ENCODE assay signal across 19 cellular contexts in genomic region chr2:69465513-69466456, GRCh38. TPM values are rescaled to one million over a fixed set of nuclear protein-coding genes. Genes with fewer than 3 reads are reported as not detected.
DNase-seq lines count a peak whose midpoint lies in the region; ATAC-seq, FAIRE-seq and TF ChIP-seq lines count a peak whose summit lies in the region.
"Had no signal": no experiment of that assay in that cellular context is flagged by ENCODE, and none has a peak within 500 bp of the region (broad histone marks: within the 10 kb centered on the region; RNA-seq: fewer than 3 reads in every experiment).

No MANE protein-coding gene starts in this region.

- no peak overlapping the region for H3K27ac Mint-ChIP-seq in MCF 10A (ENCODE audit: low read depth, unreplicated experiment)
- no peak overlapping the region for H3K27ac Mint-ChIP-seq in activated T-helper 1 cell treated with anti-CD3 and anti-CD28 coated beads, Interleukin-12 subunit alpha, Interleukin-12 subunit beta, Interleukin-2, Interleukin-4 antibody, amounts not matched to agents 30 ng/mL and 10 ng/mL and 1 ng/mL, durations not matched to agents 14 hours and 24 hours and 36 hours

- H3K9me3 Mint-ChIP-seq in MCF 10A (ENCODE audit: unreplicated experiment), result no peaks in the 10 kb centered on the region
- no peaks in the 10 kb centered on the region for H3K9me3 Mint-ChIP-seq in activated T-helper 1 cell treated with anti-CD3 and anti-CD28 coated beads, Interleukin-12 subunit alpha, Interleukin-12 subunit beta, Interleukin-2, Interleukin-4 antibody, amounts not matched to agents 30 ng/mL and 10 ng/mL and 1 ng/mL, durations not matched to agents 14 hours and 24 hours and 36 hours
- H3K9me3 Mint-ChIP-seq: GM23338; naive thymus-derived CD4-positive, alpha-beta T cell had no signal

- H3K27ac ChIP-seq in mammary epithelial cell (ENCODE audit: insufficient read depth, low read depth, low read length) (peak overlapping the region; percentile 55), pancreas (no peak overlapping the region)

- H2AFZ ChIP-seq in mammary epithelial cell (ENCODE audit: low read depth, low read length), result no peak overlapping the region
- H2AFZ ChIP-seq: GM23338 had no signal

- no peaks in the 10 kb centered on the region for H3K27me3 Mint-ChIP-seq in MCF 10A (ENCODE audit: insufficient read depth, unreplicated experiment)
- no peaks in the 10 kb centered on the region for H3K27me3 Mint-ChIP-seq in activated T-helper 1 cell treated with anti-CD3 and anti-CD28 coated beads, Interleukin-12 subunit alpha, Interleukin-12 subunit beta, Interleukin-2, Interleukin-4 antibody, amounts not matched to agents 30 ng/mL and 10 ng/mL and 1 ng/mL, durations not matched to agents 14 hours and 24 hours and 36 hours (ENCODE audit: insufficient read depth)
- H3K27me3 Mint-ChIP-seq: naive thymus-derived CD4-positive, alpha-beta T cell had no signal

- POLR2A ChIA-PET in MCF 10A (lab: Yijun Ruan, JAX), result interaction anchor here (0.5 to 1.6 kb wide), 5 partner anchors 8 to 1444 kb away, joined by 3 to 23 read pairs (median 4); partner anchors contain the start of gene NFU1

- no peaks in the 10 kb centered on the region for H4K20me1 ChIP-seq in mammary epithelial cell (ENCODE audit: insufficient read depth, low read length)

- H3K4me1 ChIP-seq in mammary epithelial cell (ENCODE audit: insufficient read depth, low read length) (peaks cover 8% of the 10 kb centered on the region), pancreas (no peaks in the 10 kb centered on the region)

- no peak overlapping the region for H3K4me3 Mint-ChIP-seq in MCF 10A (ENCODE audit: unreplicated experiment)
- no peak overlapping the region for H3K4me3 Mint-ChIP-seq in activated T-helper 1 cell treated with anti-CD3 and anti-CD28 coated beads, Interleukin-12 subunit alpha, Interleukin-12 subunit beta, Interleukin-2, Interleukin-4 antibody, amounts not matched to agents 30 ng/mL and 10 ng/mL and 1 ng/mL, durations not matched to agents 14 hours and 24 hours and 36 hours
- H3K4me3 Mint-ChIP-seq: GM23338; naive thymus-derived CD4-positive, alpha-beta T cell had no signal

- no peak overlapping the region for H3K4me2 ChIP-seq in mammary epithelial cell (ENCODE audit: insufficient read depth, low read depth, low read length)
- H3K4me2 ChIP-seq: GM23338 had no signal

- H3K36me3 Mint-ChIP-seq in MCF 10A (ENCODE audit: insufficient read depth, unreplicated experiment), result peaks cover 12% of the 10 kb centered on the region
- H3K36me3 Mint-ChIP-seq in activated T-helper 1 cell treated with anti-CD3 and anti-CD28 coated beads, Interleukin-12 subunit alpha, Interleukin-12 subunit beta, Interleukin-2, Interleukin-4 antibody, amounts not matched to agents 30 ng/mL and 10 ng/mL and 1 ng/mL, durations not matched to agents 14 hours and 24 hours and 36 hours (ENCODE audit: low read depth), result peaks cover 32% of the 10 kb centered on the region

- DNase-seq in mammary epithelial cell, result no peak
- DNase-seq in MCF 10A (ENCODE audit: unreplicated experiment), result no peak
- DNase-seq in Right ventricle myocardium superior, result peak; percentile 84
- peak in 3 of 6 donors; percentile 11 to 31 (median 20) for DNase-seq in pancreas
- DNase-seq in ureter (ENCODE audit: low spot score), result peak; percentile 47
- no peak for DNase-seq in NCI-H82 (lab: John Stamatoyannopoulos, UW)
- DNase-seq in activated T-helper 1 cell treated with anti-CD3 and anti-CD28 coated beads, Interleukin-12 subunit alpha, Interleukin-12 subunit beta, Interleukin-2, Interleukin-4 antibody, amounts not matched to agents 30 ng/mL and 10 ng/mL and 1 ng/mL, durations not matched to agents 14 hours and 24 hours and 36 hours (ENCODE audit: low spot score), result no peak
- DNase-seq: activated CD4-positive, alpha-beta T cell treated with anti-CD3 and anti-CD28 coated beads for 1 hour; activated CD8-positive, alpha-beta memory T cell treated with anti-CD3 and anti-CD28 coated beads, Interleukin-2, amount 50 U/mL, for 4 hours; cerebellar nuclear complex; naive thymus-derived CD4-positive, alpha-beta T cell; NCI-H1436; retina; SIG-M5; stimulated activated CD8-positive, alpha-beta memory T cell treated with anti-CD3 and anti-CD28 coated beads, Interleukin-4, amount 100 ng/mL, for 48 hours had no signal

- no peaks in the 10 kb centered on the region for H3K79me2 ChIP-seq in mammary epithelial cell (ENCODE audit: insufficient read depth, low read length)

- H3K9ac ChIP-seq in mammary epithelial cell (ENCODE audit: insufficient read depth, low read length), result no peak overlapping the region

- peaks cover 3% of the 10 kb centered on the region for H3K36me3 ChIP-seq in mammary epithelial cell (ENCODE audit: insufficient read depth, low read length)
- H3K36me3 ChIP-seq in pancreas, result peaks cover 0 to 5% (median 0%) of the 10 kb centered on the region in 3 donors

- no peak for TF ChIP-seq CTCF in mammary epithelial cell (conservative IDR thresholded peaks at IDR 0.05 in 1 of 2, IDR thresholded peaks at IDR 0.05 in 1 of 2; ENCODE audit: extremely low read depth in 1 of 2, insufficient read depth in 1 of 2, low read depth in 1 of 2, low read length in 2 of 2)
- no peak for TF ChIP-seq CTCF in MCF 10A (IDR thresholded peaks at IDR 0.05; ENCODE audit: unreplicated experiment)
- TF ChIP-seq CTCF in pancreas (IDR thresholded peaks at IDR 0.05), result no peak

- 97% methylated on average over 12 of the region's 14 CpGs for WGBS in mammary epithelial cell (ENCODE audit: low coverage, missing lambda C conversion rate)
- 90 to 95% methylated on average over 14 of the region's 14 CpGs for WGBS in pancreas, 2 donors

- intact Hi-C loops in mammary epithelial cell (cut with micrococcal nuclease) (no loop called here), MCF 10A (cut with micrococcal nuclease) (no loop called here), Right ventricle myocardium superior (cut with DNase I) (no loop called here), pancreas (cut with DNase I) (no loop called here)
- intact Hi-C loops in activated T-helper 1 cell treated with anti-CD3 and anti-CD28 coated beads, Interleukin-12 subunit alpha, Interleukin-12 subunit beta, Interleukin-2, Interleukin-4 antibody, amounts not matched to agents 30 ng/mL and 10 ng/mL and 1 ng/mL, durations not matched to agents 14 hours and 24 hours and 36 hours (cut with micrococcal nuclease), result loop anchor here (2.0 kb wide), 1 partner anchor 41 kb away; no protein-coding TSS in a partner anchor

- dilution Hi-C loops in mammary epithelial cell (cut with HindIII; ENCODE audit: low sequenced_read_pairs), result no loop called here

- no TSS peak for BruUV-seq in mammary epithelial cell (replicated peaks; lab: Mats Ljungman, UMichigan)
- BruUV-seq in MCF 10A (replicated peaks; lab: Mats Ljungman, UMichigan), result no TSS peak

- no peaks in the 10 kb centered on the region for H3K27me3 ChIP-seq in mammary epithelial cell (ENCODE audit: insufficient read depth, low read length)
- no peaks in the 10 kb centered on the region for H3K27me3 ChIP-seq in pancreas

- peaks cover 14% of the 10 kb centered on the region for H3K4me1 Mint-ChIP-seq in MCF 10A (ENCODE audit: insufficient read depth, unreplicated experiment)
- H3K4me1 Mint-ChIP-seq in activated T-helper 1 cell treated with anti-CD3 and anti-CD28 coated beads, Interleukin-12 subunit alpha, Interleukin-12 subunit beta, Interleukin-2, Interleukin-4 antibody, amounts not matched to agents 30 ng/mL and 10 ng/mL and 1 ng/mL, durations not matched to agents 14 hours and 24 hours and 36 hours (ENCODE audit: low read depth), result peaks cover 10% of the 10 kb centered on the region

- CTCF ChIA-PET in mammary epithelial cell (lab: Charles Lee; ENCODE audit: low non-redundant PET) (no interaction called here), MCF 10A (lab: Yijun Ruan, JAX) (interaction anchor here (0.6 to 1.2 kb wide), 4 partner anchors 28 to 249 kb away, joined by 3 read pairs; partner anchors contain the start of gene NFU1)

- in situ Hi-C loops in mammary epithelial cell (cut with MboI; ENCODE audit: low sequenced_read_pairs in 2 of 2), result no loop called here

- H3K4me3 ChIP-seq in mammary epithelial cell (replicated peaks in 1 of 3; ENCODE audit: insufficient read depth in 1 of 3, low read depth in 2 of 3, low read length in 3 of 3), result no peak overlapping the region
- no peak overlapping the region for H3K4me3 ChIP-seq in pancreas
- H3K4me3 ChIP-seq: GM23338 had no signal

- no peak for FAIRE-seq in pancreas (lab: Jason Lieb, UNC)
- FAIRE-seq: endometrium had no signal

- peak; percentile 83 for ATAC-seq in Right ventricle myocardium superior (ENCODE audit: poor library complexity)
- peak in 3 of 4 donors; percentile 17 to 53 (median 50) for ATAC-seq in pancreas
- ATAC-seq in GM21367 (IDR thresholded peaks at IDR 0.05; ENCODE audit: unreplicated experiment), result no peak
- ATAC-seq: GM23338; left colon; naive thymus-derived CD4-positive, alpha-beta T cell had no signal

- no peaks in the 10 kb centered on the region for H3K9me3 ChIP-seq in mammary epithelial cell (replicated peaks; ENCODE audit: insufficient read depth, low read length)
- H3K9me3 ChIP-seq in pancreas, result no peaks in the 10 kb centered on the region

RNA-seq across cellular contexts. Expression of gene NFU1, which starts 28.6 kb away (rescaled TPM):
- 10 to 100 TPM; 23.0 to 39.3 TPM for total RNA-seq in mammary epithelial cell
- polyA plus RNA-seq in mammary epithelial cell, result 21.8 TPM
- 46.2 TPM for polyA minus RNA-seq in mammary epithelial cell
- total RNA-seq in MCF 10A (2022), result 29.5 and 32.3 TPM in 2 replicates
- 134 TPM for total RNA-seq in Right ventricle myocardium superior
- 10 to 100 TPM; 16.0 to 20.4 (median 18.4) TPM for total RNA-seq in pancreas
- 10 to 100 TPM; 32.4 to 40.6 TPM for polyA plus RNA-seq in pancreas
- 39.4 TPM for total RNA-seq in ureter
- 29.3 and 29.8 TPM in 2 replicates for total RNA-seq in activated T-helper 1 cell treated with anti-CD3 and anti-CD28 coated beads, Interleukin-12 subunit alpha, Interleukin-12 subunit beta, Interleukin-2, Interleukin-4 antibody, amounts not matched to agents 30 ng/mL and 10 ng/mL and 1 ng/mL, durations not matched to agents 14 hours and 24 hours and 36 hours

Comparison
In these comparisons a context has a peak if more than half of its experiments do, and no peak if none do; other contexts are left out.
1. DNase-seq: peak in Right ventricle myocardium superior (single experiment) and ureter (single experiment); none in mammary epithelial cell (single experiment), MCF 10A (single experiment), NCI-H82 (single experiment) and activated T-helper 1 cell treated with anti-CD3 and anti-CD28 coated beads, Interleukin-12 subunit alpha, Interleukin-12 subunit beta, Interleukin-2, Interleukin-4 antibody, amounts not matched to agents 30 ng/mL and 10 ng/mL and 1 ng/mL, durations not matched to agents 14 hours and 24 hours and 36 hours (single experiment).